Comparison of ENCODE assay signal across 1 cellular context in the genomic region with DNA sequence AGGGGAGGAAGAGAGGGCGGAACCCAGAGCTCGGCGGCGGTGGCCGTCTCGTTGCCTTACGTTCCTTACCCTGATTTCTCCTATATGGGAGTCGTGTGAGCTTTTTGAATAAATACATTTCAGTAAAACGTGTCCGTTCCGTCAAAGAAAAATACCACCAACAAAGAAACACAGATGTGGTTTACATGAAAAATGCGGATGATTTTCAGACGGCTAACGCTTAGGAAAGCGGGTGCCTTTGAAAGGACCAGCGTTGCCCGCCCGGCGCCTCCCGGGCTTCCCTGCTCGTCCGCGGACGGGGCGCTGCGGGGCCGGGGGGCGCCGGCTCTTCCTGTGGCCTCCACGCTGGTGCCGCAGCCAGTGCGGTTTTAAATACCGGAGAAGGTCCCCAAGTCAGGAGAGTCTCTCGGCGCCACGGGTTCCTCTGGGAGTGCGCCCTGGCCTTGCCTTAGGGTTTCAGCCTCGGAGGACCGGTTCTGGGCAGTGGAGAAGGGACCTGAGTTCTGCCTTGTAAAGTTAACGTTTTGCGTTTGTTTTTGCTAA.
TF ChIP-seq lines count a peak whose summit lies in the region.

No MANE protein-coding gene starts in this region.

TF ChIP-seq in endothelial cell of umbilical vein, 7 proteins besides CTCF, POLR2A, EP300 and RAD21 (continued from another document):
- TF ChIP-seq GATA2 (IDR thresholded peaks at IDR 0.05; ENCODE audit: insufficient read depth, insufficient read length, low read depth, low read length) = no peak
- TF ChIP-seq EZH2 (IDR thresholded peaks at IDR 0.05; ENCODE audit: borderline replicate concordance, low read depth, low read length, severe bottlenecking) = no peak
- TF ChIP-seq JUN (IDR thresholded peaks at IDR 0.05; ENCODE audit: borderline replicate concordance, insufficient read depth, insufficient read length, low read depth) = no peak
- no peak for TF ChIP-seq MYC (IDR thresholded peaks at IDR 0.05; ENCODE audit: low read depth, low read length)
- TF ChIP-seq FOS (IDR thresholded peaks at IDR 0.05; ENCODE audit: borderline replicate concordance, insufficient read depth, low read length) = no peak
